1 cellular context compared by ENCODE assay signal in the genomic region with DNA sequence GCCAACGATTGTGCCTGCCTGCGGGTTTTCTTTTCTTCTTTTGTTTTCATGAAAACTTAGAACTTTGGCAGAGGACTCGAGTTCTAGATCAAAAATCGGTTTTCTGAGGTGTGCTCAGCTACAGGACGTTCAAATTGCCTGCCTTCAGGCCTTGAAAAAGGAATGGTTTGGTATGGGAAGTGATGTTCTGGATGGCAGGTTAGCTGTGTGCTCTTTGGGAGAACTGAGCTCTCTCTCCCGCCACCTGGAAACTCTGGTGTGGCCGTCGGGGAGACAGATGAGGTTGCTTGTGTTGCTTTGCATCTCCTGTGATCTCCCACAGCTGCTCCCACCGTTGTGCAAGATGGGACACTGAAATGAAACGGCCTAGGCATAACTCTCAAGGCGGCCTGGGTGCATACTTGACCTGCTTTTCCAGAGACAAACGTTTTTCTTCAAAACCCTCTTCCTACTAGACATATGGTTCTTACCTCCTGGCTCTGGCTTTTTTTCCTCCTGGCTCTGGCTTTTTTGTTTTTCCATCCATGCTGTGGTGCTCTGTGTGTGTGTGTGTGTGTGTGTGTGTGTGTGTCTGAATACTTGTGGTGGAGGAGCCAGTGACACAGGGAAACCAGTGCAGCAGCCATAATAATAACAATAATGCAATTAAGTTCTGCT.
TF ChIP-seq lines count a peak whose summit lies in the region.

No MANE protein-coding gene starts in this region.

TF ChIP-seq in H1, 55 proteins besides CTCF, POLR2A, EP300 and RAD21 (continued from another document):
- TF ChIP-seq EGR1 (IDR thresholded peaks at IDR 0.05; ENCODE audit: borderline replicate concordance, low read depth, low read length), result no peak
